In genomic region chr1:158179301-158180041, GRCh38 we compare ENCODE assay signal across 8 cellular contexts. TPM values are rescaled to one million over a fixed set of nuclear protein-coding genes. Genes with fewer than 3 reads are reported as not detected.
DNase-seq lines count a peak whose midpoint lies in the region; ATAC-seq and TF ChIP-seq lines count a peak whose summit lies in the region.

No MANE protein-coding gene starts in this region.

- no peak overlapping the region for H3K4me3 ChIP-seq in lower leg skin (ENCODE audit: low read depth, poor library complexity, severe bottlenecking)

- H3K27ac Mint-ChIP-seq in activated T-helper 2 cell treated with anti-CD3 and anti-CD28 coated beads, Interferon-gamma antibody, Interleukin-2, Interleukin-4, amounts not matched to agents 10 μg/mL and 5 μg/mL and 100 μg/mL, durations not matched to agents 14 hours and 24 hours and 36 hours = no peak overlapping the region
- H3K27ac Mint-ChIP-seq in T-cell = no peak overlapping the region

- peak overlapping the region; percentile 14 for H3K4me3 Mint-ChIP-seq in activated T-helper 2 cell treated with anti-CD3 and anti-CD28 coated beads, Interferon-gamma antibody, Interleukin-2, Interleukin-4, amounts not matched to agents 10 μg/mL and 5 μg/mL and 100 μg/mL, durations not matched to agents 14 hours and 24 hours and 36 hours (ENCODE audit: low read depth)
- H3K4me3 Mint-ChIP-seq in T-cell = peak overlapping the region in 1 of 3 donors; percentile 83

- H3K4me1 Mint-ChIP-seq in activated T-helper 2 cell treated with anti-CD3 and anti-CD28 coated beads, Interferon-gamma antibody, Interleukin-2, Interleukin-4, amounts not matched to agents 10 μg/mL and 5 μg/mL and 100 μg/mL, durations not matched to agents 14 hours and 24 hours and 36 hours (ENCODE audit: low read depth) = peaks cover 15% of the 10 kb centered on the region
- H3K4me1 Mint-ChIP-seq in T-cell = peaks cover 17 to 35% (median 27%) of the 10 kb centered on the region in 3 donors

- no peak for TF ChIP-seq CTCF in lower leg skin (IDR thresholded peaks at IDR 0.05)

- no peaks in the 10 kb centered on the region for H3K36me3 Mint-ChIP-seq in activated T-helper 2 cell treated with anti-CD3 and anti-CD28 coated beads, Interferon-gamma antibody, Interleukin-2, Interleukin-4, amounts not matched to agents 10 μg/mL and 5 μg/mL and 100 μg/mL, durations not matched to agents 14 hours and 24 hours and 36 hours (ENCODE audit: low read depth)
- no peaks in the 10 kb centered on the region for H3K36me3 Mint-ChIP-seq in T-cell

- H3K27me3 Mint-ChIP-seq in activated T-helper 2 cell treated with anti-CD3 and anti-CD28 coated beads, Interferon-gamma antibody, Interleukin-2, Interleukin-4, amounts not matched to agents 10 μg/mL and 5 μg/mL and 100 μg/mL, durations not matched to agents 14 hours and 24 hours and 36 hours (ENCODE audit: low read depth) = peaks cover 77% of the 10 kb centered on the region
- H3K27me3 Mint-ChIP-seq in T-cell = peaks cover 67 to 76% of the 10 kb centered on the region in 2 donors

- CTCF ChIA-PET in T-cell (lab: Charles Lee) = no interaction called here

- intact Hi-C loops in activated T-helper 2 cell treated with anti-CD3 and anti-CD28 coated beads, Interferon-gamma antibody, Interleukin-2, Interleukin-4, amounts not matched to agents 10 μg/mL and 5 μg/mL and 100 μg/mL, durations not matched to agents 14 hours and 24 hours and 36 hours (cut with micrococcal nuclease) = no loop called here
- intact Hi-C loops in lower leg skin (cut with DNase I; ENCODE audit: low total_unique reads) = no loop called here

- 78 to 80% methylated on average over 4 of the region's 4 CpGs for WGBS in lower leg skin, 2 donors

- no peak for TF ChIP-seq POLR2A in lower leg skin (IDR thresholded peaks at IDR 0.05)

- ATAC-seq in GM19372 (IDR thresholded peaks at IDR 0.05; ENCODE audit: low read depth, unreplicated experiment) = peak; percentile 92
- peak; percentile 89 for ATAC-seq in HG03108 (IDR thresholded peaks at IDR 0.05; ENCODE audit: unreplicated experiment)
- ATAC-seq in T-cell (replicated peaks in 1 of 4) = no peak

- H3K9me3 Mint-ChIP-seq in activated T-helper 2 cell treated with anti-CD3 and anti-CD28 coated beads, Interferon-gamma antibody, Interleukin-2, Interleukin-4, amounts not matched to agents 10 μg/mL and 5 μg/mL and 100 μg/mL, durations not matched to agents 14 hours and 24 hours and 36 hours = no peaks in the 10 kb centered on the region
- no peaks in the 10 kb centered on the region for H3K9me3 Mint-ChIP-seq in T-cell

- peak; percentile 61 for DNase-seq in CD1c-positive myeloid dendritic cell (ENCODE audit: extremely low spot score)
- no peak for DNase-seq in activated T-helper 2 cell treated with anti-CD3 and anti-CD28 coated beads, Interferon-gamma antibody, Interleukin-2, Interleukin-4, amounts not matched to agents 10 μg/mL and 5 μg/mL and 100 μg/mL, durations not matched to agents 14 hours and 24 hours and 36 hours (ENCODE audit: low spot score)
- no peak for DNase-seq in NCI-H524 treated with DMSO at 0.1 percent for 48 hours (lab: John Stamatoyannopoulos, UW)
- DNase-seq in activated gamma-delta T cell treated with Interleukin-2 at 50 U/mL for 16 hours = no peak
- no peak for DNase-seq in T-cell
- DNase-seq in lower leg skin (ENCODE audit: low spot score in 2 of 2) = no peak

- POLR2A ChIA-PET in T-cell (lab: Charles Lee) = no interaction called here

RNA-seq across cellular contexts. Expression of gene CD1D, which starts 1.2 kb away (rescaled TPM):
- not detected in 2 replicates for total RNA-seq in activated T-helper 2 cell treated with anti-CD3 and anti-CD28 coated beads, Interferon-gamma antibody, Interleukin-2, Interleukin-4, amounts not matched to agents 10 μg/mL and 5 μg/mL and 100 μg/mL, durations not matched to agents 14 hours and 24 hours and 36 hours
- total RNA-seq in T-cell (under 1 TPM in 3 of 5 donors, not detected in 2; 0.10 to 0.22 (median 0.20) TPM), lower leg skin (under 1 TPM in 3 of 4 donors, not detected in 1; 0.12 to 0.46 (median 0.36) TPM)

Comparison
In these comparisons a context has a peak if more than half of its experiments do, and no peak if none do; other contexts are left out.
1. ATAC-seq: peak in GM19372 (single experiment) and HG03108 (single experiment); none in T-cell (0 of 4).